Comparison of ENCODE assay signal across 21 cellular contexts in genomic region chr10:29356931-29357330, GRCh38.
"Had no signal": no experiment of that assay in that cellular context is flagged by ENCODE, and none has a peak within 500 bp of the region (broad histone marks: within the 10 kb centered on the region; RNA-seq: fewer than 3 reads in every experiment).

No MANE protein-coding gene starts in this region.

- DNase-seq: activated CD4-positive, alpha-beta memory T cell treated with anti-CD3 and anti-CD28 coated beads, Interleukin-2, amount 10 ng/mL, durations not matched to agents 7 days and 5 days; activated CD4-positive, alpha-beta T cell treated with anti-CD3 and anti-CD28 coated beads for 36 hours; activated CD8-positive, alpha-beta memory T cell treated with anti-CD3 and anti-CD28 coated beads, Interleukin-2, amount 50 U/mL, for 4 hours; activated gamma-delta T cell treated with Interleukin-2 at 50 U/mL for 16 hours; activated naive CD8-positive, alpha-beta T cell treated with anti-CD3 and anti-CD28 coated beads, Interleukin-2, amount 10 ng/mL, durations not matched to agents 7 days and 5 days; activated T-cell treated with anti-CD3 and anti-CD28 coated beads, Interleukin-2, amount 50 U/mL, for 72 hours; aorta; foreskin melanocyte; heart left ventricle; pancreas; T-cell; T1000; transverse colon; WERI-Rb-1 had no signal

- H3K27me3 Mint-ChIP-seq: activated CD4-positive, alpha-beta T cell treated with anti-CD3 and anti-CD28 coated beads for 36 hours; T-cell had no signal

- H3K4me2 ChIP-seq: smooth muscle cell had no signal

- H3K4me3 Mint-ChIP-seq: activated CD4-positive, alpha-beta memory T cell treated with anti-CD3 and anti-CD28 coated beads, Interleukin-2, amount 10 ng/mL, durations not matched to agents 7 days and 5 days; activated CD4-positive, alpha-beta T cell treated with anti-CD3 and anti-CD28 coated beads for 36 hours; activated naive CD8-positive, alpha-beta T cell treated with anti-CD3 and anti-CD28 coated beads, Interleukin-2, amount 10 ng/mL, durations not matched to agents 7 days and 5 days; activated T-cell treated with anti-CD3 and anti-CD28 coated beads, Interleukin-2, amount 50 U/mL, for 72 hours; neural crest cell; T-cell had no signal

- ATAC-seq: activated CD4-positive, alpha-beta T cell treated with anti-CD3 and anti-CD28 coated beads for 36 hours; activated T-cell treated with anti-CD3 and anti-CD28 coated beads, Interleukin-2, amount 50 U/mL, for 72 hours; heart left ventricle; T-cell had no signal

- H3K36me3 ChIP-seq: cardiac muscle cell, heart left ventricle, pancreas, right atrium auricular region, transverse colon, WERI-Rb-1 had no signal

- H3K9me3 Mint-ChIP-seq: activated CD4-positive, alpha-beta memory T cell treated with anti-CD3 and anti-CD28 coated beads, Interleukin-2, amount 10 ng/mL, durations not matched to agents 7 days and 5 days; activated naive CD8-positive, alpha-beta T cell treated with anti-CD3 and anti-CD28 coated beads, Interleukin-2, amount 10 ng/mL, durations not matched to agents 7 days and 5 days; activated T-cell treated with anti-CD3 and anti-CD28 coated beads, Interleukin-2, amount 50 U/mL, for 72 hours; neural crest cell; T-cell had no signal

- H3K4me1 ChIP-seq: heart left ventricle, right atrium auricular region had no signal

- H3K36me3 Mint-ChIP-seq: activated naive CD8-positive, alpha-beta T cell treated with anti-CD3 and anti-CD28 coated beads, Interleukin-2, amount 10 ng/mL, durations not matched to agents 7 days and 5 days; T-cell had no signal

- H3K27ac ChIP-seq: heart left ventricle, right atrium auricular region, transverse colon, WERI-Rb-1 had no signal

- H3K27ac Mint-ChIP-seq: activated CD4-positive, alpha-beta memory T cell treated with anti-CD3 and anti-CD28 coated beads, Interleukin-2, amount 10 ng/mL, durations not matched to agents 7 days and 5 days; activated CD4-positive, alpha-beta T cell treated with anti-CD3 and anti-CD28 coated beads for 36 hours; activated naive CD8-positive, alpha-beta T cell treated with anti-CD3 and anti-CD28 coated beads, Interleukin-2, amount 10 ng/mL, durations not matched to agents 7 days and 5 days; activated T-cell treated with anti-CD3 and anti-CD28 coated beads, Interleukin-2, amount 50 U/mL, for 72 hours; T-cell had no signal

- FAIRE-seq: colon, endothelial cell of umbilical vein, keratinocyte, pancreas had no signal

- H3K4me3 ChIP-seq: cardiac muscle cell, heart left ventricle, pancreas, right atrium auricular region, smooth muscle cell, transverse colon had no signal

- H3K9me3 ChIP-seq: heart left ventricle, pancreas, right atrium auricular region, transverse colon had no signal

- H3K27me3 ChIP-seq: cardiac muscle cell, heart left ventricle, pancreas, right atrium auricular region, transverse colon had no signal

- H3K4me1 Mint-ChIP-seq: activated CD4-positive, alpha-beta memory T cell treated with anti-CD3 and anti-CD28 coated beads, Interleukin-2, amount 10 ng/mL, durations not matched to agents 7 days and 5 days; activated CD4-positive, alpha-beta T cell treated with anti-CD3 and anti-CD28 coated beads for 36 hours; activated naive CD8-positive, alpha-beta T cell treated with anti-CD3 and anti-CD28 coated beads, Interleukin-2, amount 10 ng/mL, durations not matched to agents 7 days and 5 days; T-cell had no signal
